ENCODE assay signal across 29 cellular contexts in genomic region chr10:86391236-86391840, GRCh38. TPM values are rescaled to one million over a fixed set of nuclear protein-coding genes. Genes with fewer than 3 reads are reported as not detected.
DNase-seq lines count a peak whose midpoint lies in the region; TF ChIP-seq lines count a peak whose summit lies in the region.
"Had no signal": no experiment of that assay in that cellular context is flagged by ENCODE, and none has a peak within 500 bp of the region (broad histone marks: within the 10 kb centered on the region; RNA-seq: fewer than 3 reads in every experiment).

No MANE protein-coding gene starts in this region.

- H3K9me3 ChIP-seq in OCI-LY3 (ENCODE audit: insufficient read depth, low read length) (no peaks in the 10 kb centered on the region), sigmoid colon (no peaks in the 10 kb centered on the region)
- H3K9me3 ChIP-seq: breast epithelium, thoracic aorta, vagina had no signal

- H3K27me3 ChIP-seq in OCI-LY3 (ENCODE audit: low read depth, low read length) = no peaks in the 10 kb centered on the region; the same call in 1 of the 2 replicates
- peaks cover 10 to 33% (median 14%) of the 10 kb centered on the region in 3 donors for H3K27me3 ChIP-seq in sigmoid colon
- H3K27me3 ChIP-seq: vagina had no signal

- no peaks in the 10 kb centered on the region for H3K79me2 ChIP-seq in OCI-LY3 (ENCODE audit: low read length)

- peak overlapping the region; percentile 35; the same call in 1 of the 2 replicates for H3K9ac ChIP-seq in OCI-LY3 (ENCODE audit: low read length)

- no peak for TF ChIP-seq POLR2A in sigmoid colon (IDR thresholded peaks at IDR 0.05)

- peak overlapping the region; percentile 75 for H3K4me3 ChIP-seq in OCI-LY3 (ENCODE audit: low read length)
- no peak overlapping the region for H3K4me3 ChIP-seq in sigmoid colon
- H3K4me3 ChIP-seq: breast epithelium, PC-9, thoracic aorta, vagina had no signal

- H3K27ac ChIP-seq in OCI-LY3 (ENCODE audit: low read length) (peak overlapping the region; percentile 16; the same call in 1 of the 2 replicates), sigmoid colon (no peak overlapping the region)
- H3K27ac ChIP-seq: breast epithelium, PC-9, thoracic aorta, vagina had no signal

- no peak for TF ChIP-seq CTCF in GM13977 (IDR thresholded peaks at IDR 0.05; ENCODE audit: extremely low read depth, insufficient read depth, missing control alignments)
- TF ChIP-seq CTCF in OCI-LY3 (IDR thresholded peaks at IDR 0.05; ENCODE audit: low read depth, low read length) = no peak
- TF ChIP-seq CTCF in sigmoid colon (IDR thresholded peaks at IDR 0.05) = no peak

- TF ChIP-seq EP300 in sigmoid colon (IDR thresholded peaks at IDR 0.05) = no peak

- in situ Hi-C loops in GM13977 (cut with MboI; ENCODE audit: low pct_unique_long_range_greater_than_20kb, low sequenced_read_pairs, unreplicated experiment) = no loop called here

- no peaks in the 10 kb centered on the region for H3K36me3 ChIP-seq in OCI-LY3 (replicated peaks; ENCODE audit: low read depth, low read length)
- H3K36me3 ChIP-seq in sigmoid colon = no peaks in the 10 kb centered on the region
- H3K36me3 ChIP-seq: breast epithelium, thoracic aorta, vagina had no signal

- no peaks in the 10 kb centered on the region for H4K20me1 ChIP-seq in OCI-LY3 (ENCODE audit: insufficient read depth, low read length)

- H2AFZ ChIP-seq in OCI-LY3 (ENCODE audit: low read depth, low read length) = peak overlapping the region; percentile 33; the same call in 1 of the 2 replicates
- H2AFZ ChIP-seq: PC-9 had no signal

- intact Hi-C loops in sigmoid colon (cut with DNase I) = no loop called here

- 84 to 90% methylated on average over 8 of the region's 8 CpGs for WGBS in sigmoid colon, 2 donors

- H3K4me1 ChIP-seq in OCI-LY3 (ENCODE audit: low read length) (peaks cover 42% of the 10 kb centered on the region), sigmoid colon (peaks cover 0 to 10% (median 9%) of the 10 kb centered on the region in 4 donors)
- H3K4me1 ChIP-seq: breast epithelium had no signal

- H3K4me2 ChIP-seq in OCI-LY3 (ENCODE audit: low read length) = peak overlapping the region; percentile 87
- H3K4me2 ChIP-seq: PC-9 had no signal

- DNase-seq in NCI-H82 (lab: John Stamatoyannopoulos, UW) (peak; percentile 64), NCI-H82 treated with DMSO at 0.1 percent for 48 hours (lab: John Stamatoyannopoulos, UW; ENCODE audit: unreplicated experiment) (no peak), GM13977 (ENCODE audit: low spot score) (peak; percentile 42), sigmoid colon (peak; percentile 46), NCI-H2081 treated with DMSO at 0.1 percent for 48 hours (lab: John Stamatoyannopoulos, UW) (no peak), iPS-NIHi7 (ENCODE audit: extremely low spot score) (no peak), C1 segment of cervical spinal cord (lab: John Stamatoyannopoulos, UW) (no peak)
- DNase-seq: activated CD4-positive, alpha-beta T cell treated with anti-CD3 and anti-CD28 coated beads for 36 hours; activated CD8-positive, alpha-beta T cell treated with anti-CD3 and anti-CD28 coated beads, Interleukin-2, amount 10 ng/mL, durations not matched to agents 7 days and 5 days; activated naive CD4-positive, alpha-beta T cell treated with Interleukin-2 at 50 U/mL for 16 hours; activated T-cell treated with anti-CD3 and anti-CD28 coated beads, Interleukin-2, amount 50 U/mL, for 48 hours; AML-193; amniotic stem cell; GDM1; H9; IMR-90; mesenchymal stem cell; NCI-H1105; NCI-H2029; NCI-H226; NCI-H774; PC-9; Right ventricle myocardium superior had no signal

RNA-seq across cellular contexts. Expression of gene GRID1, which starts 24.7 kb away (rescaled TPM):
- 1 to 10 TPM in 3 of 4 donors, under 1 TPM in 1; 0.66 to 4.7 (median 1.5) TPM for total RNA-seq in sigmoid colon
- 1 to 10 TPM in 1 of 3 donors, not detected in 2; 1.1 TPM for polyA plus RNA-seq in sigmoid colon
- total RNA-seq: activated CD4-positive, alpha-beta T cell treated with anti-CD3 and anti-CD28 coated beads for 36 hours; activated CD8-positive, alpha-beta T cell treated with anti-CD3 and anti-CD28 coated beads, Interleukin-2, amount 10 ng/mL, durations not matched to agents 7 days and 5 days; IMR-90; PC-9; pulmonary artery endothelial cell; T-helper 2 cell treated with Interferon-gamma antibody and Interleukin-4, amounts not matched to agents 100 ng/mL and 5 ng/mL, for 36 hours had no signal
- polyA plus RNA-seq: IMR-90 had no signal

Comparison
In these comparisons a context has a peak if more than half of its experiments do, and no peak if none do; other contexts are left out.
1. DNase-seq: peak in NCI-H82 (single experiment), GM13977 (single experiment) and sigmoid colon (single experiment); none in NCI-H82 treated with DMSO at 0.1 percent for 48 hours (single experiment), NCI-H2081 treated with DMSO at 0.1 percent for 48 hours (single experiment), iPS-NIHi7 (single experiment) and C1 segment of cervical spinal cord (0 of 14).